8 cellular contexts compared by ENCODE assay signal in the genomic region with DNA sequence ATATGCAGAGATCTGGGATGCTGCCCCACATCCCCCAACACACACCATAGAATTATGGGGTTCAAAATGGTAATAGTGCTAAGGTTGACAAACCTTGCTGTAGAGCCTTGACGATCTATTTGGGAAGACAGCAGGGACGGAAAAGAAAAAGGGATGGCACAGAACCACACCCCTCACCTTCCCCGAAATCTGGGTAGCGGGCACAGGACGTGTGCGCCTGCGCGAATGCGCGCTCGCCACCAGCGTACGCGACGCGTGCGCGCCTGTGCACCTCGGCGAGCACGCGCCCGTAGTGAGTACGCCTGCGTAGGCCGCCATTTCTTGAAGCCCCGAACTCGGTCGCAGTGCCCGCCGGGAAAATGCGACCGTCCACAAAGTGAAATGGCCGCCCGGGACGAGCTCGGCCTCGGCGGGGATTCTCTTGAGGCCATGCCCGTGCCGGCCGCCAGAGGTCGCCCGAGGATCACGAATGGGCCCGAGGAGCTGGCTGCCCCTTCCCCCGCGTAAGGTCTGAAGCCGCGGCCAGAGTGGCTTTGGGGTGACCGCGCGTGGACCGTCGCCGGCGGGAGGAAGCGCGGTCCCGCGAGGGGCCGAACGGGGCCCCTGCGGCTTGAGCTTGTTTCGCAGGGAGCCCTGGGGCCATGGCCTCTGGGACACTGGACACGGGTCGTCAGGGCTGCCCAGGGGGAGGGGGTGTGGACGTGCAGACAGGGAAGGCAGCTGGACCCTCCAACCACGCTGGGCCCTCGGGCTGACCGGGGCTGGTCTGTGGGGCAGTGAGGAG. TPM values are rescaled to one million over a fixed set of nuclear protein-coding genes. Genes with fewer than 3 reads are reported as not detected.
DNase-seq lines count a peak whose midpoint lies in the region; ATAC-seq and TF ChIP-seq lines count a peak whose summit lies in the region.

No MANE protein-coding gene starts in this region.

- no peaks in the 10 kb centered on the region for H3K9me3 ChIP-seq in CD4-positive, alpha-beta memory T cell (ENCODE audit: control insufficient read depth in 1 of 2, low read length in 2 of 2)
- H3K9me3 ChIP-seq in liver (ENCODE audit: control insufficient read depth in 4 of 4, low read length in 3 of 4): no peaks in the 10 kb centered on the region

- peaks cover 5 to 6% of the 10 kb centered on the region in 2 donors for H3K36me3 Mint-ChIP-seq in CD4-positive, alpha-beta memory T cell

- no peaks in the 10 kb centered on the region for H3K27me3 Mint-ChIP-seq in CD4-positive, alpha-beta memory T cell

- ATAC-seq in GM19397 (IDR thresholded peaks at IDR 0.05; ENCODE audit: unreplicated experiment): peak; percentile 86
- ATAC-seq in HG03565 (IDR thresholded peaks at IDR 0.05; ENCODE audit: unreplicated experiment): peak; percentile 96

- peak; percentile 89 to 92 (median 90) for DNase-seq in CD4-positive, alpha-beta memory T cell
- DNase-seq in NCI-H748 (lab: John Stamatoyannopoulos, UW; ENCODE audit: unreplicated experiment) (peak; percentile 96), dermis microvascular lymphatic vessel endothelial cell (ENCODE audit: low read depth in 2 of 2) (peak; percentile 79 to 91)
- peak; percentile 84 to 88 for DNase-seq in activated CD4-positive, alpha-beta T cell treated with anti-CD3 and anti-CD28 coated beads, Interleukin-2, amount 50 U/mL, for 48 hours
- DNase-seq in stimulated activated CD4-positive, alpha-beta T cell treated with anti-CD3 and anti-CD28 coated beads, Interleukin-4, amount 100 ng/mL, for 24 hours: peak; percentile 90

- H3K27me3 ChIP-seq in CD4-positive, alpha-beta memory T cell (ENCODE audit: insufficient read depth, low read length): no peaks in the 10 kb centered on the region
- H3K27me3 ChIP-seq in liver (ENCODE audit: control insufficient read depth in 4 of 4, insufficient read depth in 4 of 4, low read length in 3 of 4): no peaks in the 10 kb centered on the region

- WGBS in liver: under 1% methylated on average over 71 of the region's 71 CpGs

- CTCF ChIA-PET in CD4-positive, alpha-beta memory T cell (lab: Charles Lee; ENCODE audit: partially characterized antibody): interaction anchor here (0.6 to 6.3 kb wide), 20 partner anchors 9 to 1569 kb away, joined by 3 to 40 read pairs (median 4); a partner anchor contains a TSS

- TF ChIP-seq RAD21 in liver (IDR thresholded peaks at IDR 0.05): peak; percentile 90 to 93

- H3K4me1 Mint-ChIP-seq in CD4-positive, alpha-beta memory T cell: peaks cover 4 to 13% (median 7%) of the 10 kb centered on the region in 4 donors

- H3K4me3 ChIP-seq in CD4-positive, alpha-beta memory T cell (ENCODE audit: low read length in 2 of 2): peak overlapping the region in 1 of 2 donors; percentile 68
- H3K4me3 ChIP-seq in liver (ENCODE audit: low read depth in 1 of 3, low read length in 3 of 3): peak overlapping the region; percentile 60 to 78 (median 73)

- no peaks in the 10 kb centered on the region for H3K9me3 Mint-ChIP-seq in CD4-positive, alpha-beta memory T cell

- H3K27ac ChIP-seq in CD4-positive, alpha-beta memory T cell (ENCODE audit: low read depth, low read length): peak overlapping the region; percentile 53
- H3K27ac ChIP-seq in liver (ENCODE audit: low read depth in 1 of 2, low read length in 2 of 2): peak overlapping the region; percentile 51 to 59

- peak overlapping the region; percentile 79 to 91 (median 85) for H3K4me3 Mint-ChIP-seq in CD4-positive, alpha-beta memory T cell

- peak; percentile 85 for TF ChIP-seq CTCF in liver (IDR thresholded peaks at IDR 0.05; ENCODE audit: low read depth, low read length, missing input control)

- POLR2A ChIA-PET in CD4-positive, alpha-beta memory T cell (lab: Charles Lee; ENCODE audit: partially characterized antibody): interaction anchor here (0.7 to 3.7 kb wide), 10 partner anchors 17 to 1606 kb away, joined by 3 to 20 read pairs (median 4); a partner anchor contains a TSS

- peak overlapping the region; percentile 85 to 91 (median 89) for H3K27ac Mint-ChIP-seq in CD4-positive, alpha-beta memory T cell

- no peaks in the 10 kb centered on the region for H3K36me3 ChIP-seq in CD4-positive, alpha-beta memory T cell (ENCODE audit: insufficient read depth, low read length)
- no peaks in the 10 kb centered on the region for H3K36me3 ChIP-seq in liver (ENCODE audit: control insufficient read depth in 4 of 4, insufficient read depth in 3 of 4, low read depth in 1 of 4, low read length in 3 of 4)

- intact Hi-C loops in CD4-positive, alpha-beta memory T cell (cut with micrococcal nuclease): loop anchor here (1.0 to 5.0 kb wide), 7 partner anchors 17 to 727 kb away; a partner anchor contains a TSS

- peak overlapping the region; percentile 30 to 59 for H3K9ac ChIP-seq in liver (ENCODE audit: low read depth in 1 of 2, low read length in 2 of 2)

- H3K4me1 ChIP-seq in CD4-positive, alpha-beta memory T cell (ENCODE audit: insufficient read depth, low read length): peaks cover 5% of the 10 kb centered on the region
- H3K4me1 ChIP-seq in liver (ENCODE audit: control insufficient read depth in 4 of 4, insufficient read depth in 4 of 4, low read length in 3 of 4): peaks cover 0 to 14% (median 7%) of the 10 kb centered on the region in 4 donors

TF ChIP-seq in liver, 16 proteins besides CTCF, POLR2A, EP300 and RAD21 (continues in another document):
- TF ChIP-seq NR2F2 (IDR thresholded peaks at IDR 0.05) (no peak), HNF4G (IDR thresholded peaks at IDR 0.05) (no peak), SP1 (IDR thresholded peaks at IDR 0.05) (peak; percentile 41), TAF1 (conservative IDR thresholded peaks at IDR 0.05) (no peak), FOXA2 (IDR thresholded peaks at IDR 0.05) (no peak), RXRA (IDR thresholded peaks at IDR 0.05) (peak in 1 of 2 donors; percentile 22), FOXA1 (IDR thresholded peaks at IDR 0.05) (peak; percentile 54), GABPA (IDR thresholded peaks at IDR 0.05 in 1 of 2, conservative IDR thresholded peaks at IDR 0.05 in 1 of 2) (peak in 1 of 2 donors; percentile 57), EGR1 (IDR thresholded peaks at IDR 0.05; ENCODE audit: low read depth in 2 of 2) (peak in 1 of 2 donors; percentile 40), YY1 (IDR thresholded peaks at IDR 0.05) (peak; percentile 100), HNF4A (conservative IDR thresholded peaks at IDR 0.05) (peak in 1 of 2 donors; percentile 13)
- TF ChIP-seq, protein P1, sequence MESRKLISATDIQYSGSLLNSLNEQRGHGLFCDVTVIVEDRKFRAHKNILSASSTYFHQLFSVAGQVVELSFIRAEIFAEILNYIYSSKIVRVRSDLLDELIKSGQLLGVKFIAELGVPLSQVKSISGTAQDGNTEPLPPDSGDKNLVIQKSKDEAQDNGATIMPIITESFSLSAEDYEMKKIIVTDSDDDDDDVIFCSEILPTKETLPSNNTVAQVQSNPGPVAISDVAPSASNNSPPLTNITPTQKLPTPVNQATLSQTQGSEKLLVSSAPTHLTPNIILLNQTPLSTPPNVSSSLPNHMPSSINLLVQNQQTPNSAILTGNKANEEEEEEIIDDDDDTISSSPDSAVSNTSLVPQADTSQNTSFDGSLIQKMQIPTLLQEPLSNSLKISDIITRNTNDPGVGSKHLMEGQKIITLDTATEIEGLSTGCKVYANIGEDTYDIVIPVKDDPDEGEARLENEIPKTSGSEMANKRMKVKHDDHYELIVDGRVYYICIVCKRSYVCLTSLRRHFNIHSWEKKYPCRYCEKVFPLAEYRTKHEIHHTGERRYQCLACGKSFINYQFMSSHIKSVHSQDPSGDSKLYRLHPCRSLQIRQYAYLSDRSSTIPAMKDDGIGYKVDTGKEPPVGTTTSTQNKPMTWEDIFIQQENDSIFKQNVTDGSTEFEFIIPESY (IDR thresholded peaks at IDR 0.05): peak; percentile 53
- TF ChIP-seq, protein P2, sequence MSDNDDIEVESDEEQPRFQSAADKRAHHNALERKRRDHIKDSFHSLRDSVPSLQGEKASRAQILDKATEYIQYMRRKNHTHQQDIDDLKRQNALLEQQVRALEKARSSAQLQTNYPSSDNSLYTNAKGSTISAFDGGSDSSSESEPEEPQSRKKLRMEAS (IDR thresholded peaks at IDR 0.05): peak; percentile 44
- TF ChIP-seq, protein P3, sequence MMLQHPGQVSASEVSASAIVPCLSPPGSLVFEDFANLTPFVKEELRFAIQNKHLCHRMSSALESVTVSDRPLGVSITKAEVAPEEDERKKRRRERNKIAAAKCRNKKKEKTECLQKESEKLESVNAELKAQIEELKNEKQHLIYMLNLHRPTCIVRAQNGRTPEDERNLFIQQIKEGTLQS (IDR thresholded peaks at IDR 0.05): no peak
- TF ChIP-seq, protein P4, sequence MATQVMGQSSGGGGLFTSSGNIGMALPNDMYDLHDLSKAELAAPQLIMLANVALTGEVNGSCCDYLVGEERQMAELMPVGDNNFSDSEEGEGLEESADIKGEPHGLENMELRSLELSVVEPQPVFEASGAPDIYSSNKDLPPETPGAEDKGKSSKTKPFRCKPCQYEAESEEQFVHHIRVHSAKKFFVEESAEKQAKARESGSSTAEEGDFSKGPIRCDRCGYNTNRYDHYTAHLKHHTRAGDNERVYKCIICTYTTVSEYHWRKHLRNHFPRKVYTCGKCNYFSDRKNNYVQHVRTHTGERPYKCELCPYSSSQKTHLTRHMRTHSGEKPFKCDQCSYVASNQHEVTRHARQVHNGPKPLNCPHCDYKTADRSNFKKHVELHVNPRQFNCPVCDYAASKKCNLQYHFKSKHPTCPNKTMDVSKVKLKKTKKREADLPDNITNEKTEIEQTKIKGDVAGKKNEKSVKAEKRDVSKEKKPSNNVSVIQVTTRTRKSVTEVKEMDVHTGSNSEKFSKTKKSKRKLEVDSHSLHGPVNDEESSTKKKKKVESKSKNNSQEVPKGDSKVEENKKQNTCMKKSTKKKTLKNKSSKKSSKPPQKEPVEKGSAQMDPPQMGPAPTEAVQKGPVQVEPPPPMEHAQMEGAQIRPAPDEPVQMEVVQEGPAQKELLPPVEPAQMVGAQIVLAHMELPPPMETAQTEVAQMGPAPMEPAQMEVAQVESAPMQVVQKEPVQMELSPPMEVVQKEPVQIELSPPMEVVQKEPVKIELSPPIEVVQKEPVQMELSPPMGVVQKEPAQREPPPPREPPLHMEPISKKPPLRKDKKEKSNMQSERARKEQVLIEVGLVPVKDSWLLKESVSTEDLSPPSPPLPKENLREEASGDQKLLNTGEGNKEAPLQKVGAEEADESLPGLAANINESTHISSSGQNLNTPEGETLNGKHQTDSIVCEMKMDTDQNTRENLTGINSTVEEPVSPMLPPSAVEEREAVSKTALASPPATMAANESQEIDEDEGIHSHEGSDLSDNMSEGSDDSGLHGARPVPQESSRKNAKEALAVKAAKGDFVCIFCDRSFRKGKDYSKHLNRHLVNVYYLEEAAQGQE (IDR thresholded peaks at IDR 0.05): peak; percentile 67

RNA-seq across cellular contexts. Expression of a gene that starts 43.7 kb away (rescaled TPM):
- total RNA-seq in CD4-positive, alpha-beta memory T cell: 1 to 10 TPM; 2.0 to 2.2 TPM
- polyA plus RNA-seq in CD4-positive, alpha-beta memory T cell: 1 to 10 TPM; 2.7 to 2.9 TPM
- total RNA-seq in dermis microvascular lymphatic vessel endothelial cell (6.5 and 8.5 TPM in 2 replicates), liver (1 to 10 TPM; 1.1 to 3.2 TPM)
- polyA plus RNA-seq in liver: under 1 TPM; 0.44 to 0.80 TPM

RNA-seq across cellular contexts. Expression of a gene that starts 52.4 kb away (rescaled TPM):
- total RNA-seq in CD4-positive, alpha-beta memory T cell: under 1 TPM; 0.28 to 0.29 TPM
- polyA plus RNA-seq in CD4-positive, alpha-beta memory T cell: under 1 TPM; 0.05 to 0.18 TPM
- total RNA-seq in dermis microvascular lymphatic vessel endothelial cell (not detected in 2 replicates), liver (under 1 TPM in 1 of 2 donors, not detected in 1; 0.09 TPM)
- not detected for polyA plus RNA-seq in liver
